ENCODE assay signal across 8 cellular contexts in genomic region chr1:145996433-145997155, GRCh38. TPM values are rescaled to one million over a fixed set of nuclear protein-coding genes. Genes with fewer than 3 reads are reported as not detected.
DNase-seq lines count a peak whose midpoint lies in the region; ATAC-seq and TF ChIP-seq lines count a peak whose summit lies in the region.

TXNIP (minus strand) TSS chr1:145996579; CDS start chr1:145996266, 313 bp downstream.

- H3K36me3 Mint-ChIP-seq in activated naive CD8-positive, alpha-beta T cell treated with anti-CD3 and anti-CD28 coated beads for 36 hours = peaks cover 48% of the 10 kb centered on the region

- H3K27me3 ChIP-seq in SU-DHL-6 (ENCODE audit: low read length) (no peaks in the 10 kb centered on the region), suprapubic skin (no peaks in the 10 kb centered on the region)

- peak within 1 kb of the TSS; percentile 94 for H3K9ac ChIP-seq in SU-DHL-6 (ENCODE audit: low read length)

- H3K36me3 ChIP-seq in SU-DHL-6 (ENCODE audit: low read length) (peaks cover 26% of the 10 kb centered on the region), suprapubic skin (peaks cover 33% of the 10 kb centered on the region)

- H3K4me3 ChIP-seq in SU-DHL-6 (ENCODE audit: insufficient read depth, low read length, poor library complexity, severe bottlenecking) = peak within 1 kb of the TSS; percentile 99
- H3K4me3 ChIP-seq in suprapubic skin = peak within 1 kb of the TSS; percentile 76

- no peak for TF ChIP-seq CTCF in SU-DHL-6 (IDR thresholded peaks at IDR 0.05; ENCODE audit: insufficient read depth, low read length, poor library complexity, severe bottlenecking)
- TF ChIP-seq CTCF in suprapubic skin (IDR thresholded peaks at IDR 0.05) = peak in 1 of 2 donors; percentile 6

- H4K20me1 ChIP-seq in SU-DHL-6 (ENCODE audit: low read depth, low read length) = peaks cover 5% of the 10 kb centered on the region; the same call in 1 of the 2 replicates

- ATAC-seq in HG02678 (IDR thresholded peaks at IDR 0.05; ENCODE audit: unreplicated experiment) = peak; percentile 89

- DNase-seq in NCI-H1417 (lab: John Stamatoyannopoulos, UW) (peak; percentile 96 to 100 (median 99)), glomerular visceral epithelial cell (ENCODE audit: extremely low spot score) (peak; percentile 97), occipital lobe (lab: John Stamatoyannopoulos, UW) (peak; percentile 99), suprapubic skin (ENCODE audit: low spot score in 2 of 2) (peak; percentile 100)
- peak; percentile 94 for DNase-seq in activated naive CD8-positive, alpha-beta T cell treated with anti-CD3 and anti-CD28 coated beads for 36 hours

- peaks cover 14% of the 10 kb centered on the region for H3K79me2 ChIP-seq in SU-DHL-6 (ENCODE audit: insufficient read depth, low read length)

- H3K4me1 Mint-ChIP-seq in activated naive CD8-positive, alpha-beta T cell treated with anti-CD3 and anti-CD28 coated beads for 36 hours = peaks cover 69% of the 10 kb centered on the region

- WGBS in suprapubic skin = 0% methylated on average over 32 of the region's 32 CpGs

- H3K9me3 ChIP-seq in SU-DHL-6 (ENCODE audit: insufficient read depth, low read length) (no peaks in the 10 kb centered on the region), suprapubic skin (no peaks in the 10 kb centered on the region)

- H3K9me3 Mint-ChIP-seq in activated naive CD8-positive, alpha-beta T cell treated with anti-CD3 and anti-CD28 coated beads for 36 hours = no peaks in the 10 kb centered on the region

- H3K4me2 ChIP-seq in SU-DHL-6 (ENCODE audit: low read depth, low read length, poor library complexity, severe bottlenecking) = peak within 1 kb of the TSS; percentile 90

- H3K27me3 Mint-ChIP-seq in activated naive CD8-positive, alpha-beta T cell treated with anti-CD3 and anti-CD28 coated beads for 36 hours = no peaks in the 10 kb centered on the region

- peak within 1 kb of the TSS; percentile 99 for H3K27ac Mint-ChIP-seq in activated naive CD8-positive, alpha-beta T cell treated with anti-CD3 and anti-CD28 coated beads for 36 hours

- H3K4me1 ChIP-seq in suprapubic skin = peaks cover 60% of the 10 kb centered on the region

- H3K4me3 Mint-ChIP-seq in activated naive CD8-positive, alpha-beta T cell treated with anti-CD3 and anti-CD28 coated beads for 36 hours = peak within 1 kb of the TSS; percentile 95

- TF ChIP-seq EP300 in suprapubic skin (IDR thresholded peaks at IDR 0.05) = no peak

- H3K9me2 ChIP-seq in SU-DHL-6 (replicated peaks; ENCODE audit: insufficient read depth, low read length) = no peaks in the 10 kb centered on the region

- peak within 1 kb of the TSS; percentile 87 for H2AFZ ChIP-seq in SU-DHL-6 (ENCODE audit: low read depth, low read length, severe bottlenecking)

- peak within 1 kb of the TSS; percentile 80 for H3K27ac ChIP-seq in SU-DHL-6 (ENCODE audit: low read depth, low read length)
- peak within 1 kb of the TSS; percentile 99 for H3K27ac ChIP-seq in suprapubic skin

- TF ChIP-seq POLR2A in GM10847 (IDR thresholded peaks at IDR 0.05; ENCODE audit: extremely low read depth, insufficient read length) = peak; percentile 64
- TF ChIP-seq POLR2A in suprapubic skin (IDR thresholded peaks at IDR 0.05) = peak; percentile 97 to 98

- H3F3A ChIP-seq in SU-DHL-6 (ENCODE audit: insufficient read depth) = peaks cover 56% of the 10 kb centered on the region

RNA-seq across cellular contexts. Expression of gene TXNIP, which starts in this region (rescaled TPM):
- 100 to 1,000 TPM; 228 to 231 TPM for total RNA-seq in activated naive CD8-positive, alpha-beta T cell treated with anti-CD3 and anti-CD28 coated beads for 36 hours
- 317 TPM for total RNA-seq in occipital lobe
- total RNA-seq in suprapubic skin = 1,000 to 10,000 TPM; 2,326 to 8,649 (median 2,541) TPM

Comparison
In these comparisons a context has a peak if more than half of its experiments do, and no peak if none do; other contexts are left out.
1. Peak in every context shown above with its lines: DNase-seq, ATAC-seq, H3K4me3 ChIP-seq and H3K27ac ChIP-seq.